12 cellular contexts compared by ENCODE assay signal in the genomic region with DNA sequence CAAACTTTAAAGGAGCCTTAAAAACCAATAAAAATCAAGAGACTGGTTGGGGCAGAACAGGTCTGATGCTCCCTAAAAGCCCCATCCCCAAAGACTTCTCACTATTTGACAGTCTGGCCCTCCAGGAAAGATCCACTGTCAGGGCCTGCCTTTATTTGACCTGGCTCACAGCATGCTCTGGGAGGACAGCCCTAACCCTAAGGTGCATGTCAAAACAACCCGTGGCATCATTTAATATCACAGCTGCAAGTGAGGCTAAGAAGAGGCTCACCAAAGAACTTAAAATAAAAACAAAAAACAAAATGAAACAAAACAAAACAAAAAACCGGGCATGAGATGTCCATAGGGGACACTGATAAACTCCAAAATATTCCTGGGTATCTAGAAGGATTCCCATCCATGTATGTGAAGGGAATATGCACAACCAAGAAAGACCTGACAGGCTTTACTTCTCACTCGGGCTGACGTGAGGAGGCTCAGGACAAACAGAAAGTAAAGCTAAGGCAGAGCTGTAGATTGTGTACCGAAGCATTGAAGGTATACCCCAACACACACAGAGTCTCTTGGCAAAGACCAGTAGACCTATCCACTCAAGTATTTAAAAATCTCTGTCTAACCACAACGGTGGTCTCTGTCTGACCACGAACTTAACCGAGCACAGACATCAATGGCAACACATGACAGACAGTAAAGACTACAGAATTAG. TPM values are rescaled to one million over a fixed set of nuclear protein-coding genes. Genes with fewer than 3 reads are reported as not detected.
DNase-seq lines count a peak whose midpoint lies in the region; ATAC-seq, FAIRE-seq and TF ChIP-seq lines count a peak whose summit lies in the region.
"Had no signal": no experiment of that assay in that cellular context is flagged by ENCODE, and none has a peak within 500 bp of the region (broad histone marks: within the 10 kb centered on the region; RNA-seq: fewer than 3 reads in every experiment).

No MANE protein-coding gene starts in this region.

- no peak overlapping the region for H3K27ac ChIP-seq in CD4-positive, CD25-positive, alpha-beta regulatory T cell (ENCODE audit: insufficient read depth, low read length, poor library complexity, severe bottlenecking)
- no peak overlapping the region for H3K27ac ChIP-seq in left lung
- H3K27ac ChIP-seq: esophagus muscularis mucosa had no signal

- peak in 1 of 3 donors; percentile 24 for DNase-seq in CD4-positive, CD25-positive, alpha-beta regulatory T cell
- DNase-seq in GM19239 (ENCODE audit: insufficient read length, low spot score) (no peak), midbrain (lab: John Stamatoyannopoulos, UW) (no peak), left lung (no peak), BE2C (no peak)
- peak; percentile 3 for DNase-seq in activated naive CD8-positive, alpha-beta T cell treated with anti-CD3 and anti-CD28 coated beads for 36 hours
- no peak for DNase-seq in effector CD4-positive, alpha-beta T cell
- DNase-seq: amniotic stem cell, kidney, posterior cingulate gyrus had no signal

- peak overlapping the region in 2 of 3 donors; percentile 33 to 39 for H3K27ac Mint-ChIP-seq in CD4-positive, CD25-positive, alpha-beta regulatory T cell
- no peak overlapping the region for H3K27ac Mint-ChIP-seq in activated naive CD8-positive, alpha-beta T cell treated with anti-CD3 and anti-CD28 coated beads for 36 hours

- TF ChIP-seq CTCF in left lung (IDR thresholded peaks at IDR 0.05) = no peak
- no peak for TF ChIP-seq CTCF in BE2C (IDR thresholded peaks at IDR 0.05; ENCODE audit: low read depth, low read length)

- H3K27me3 Mint-ChIP-seq in CD4-positive, CD25-positive, alpha-beta regulatory T cell = no peaks in the 10 kb centered on the region
- H3K27me3 Mint-ChIP-seq in activated naive CD8-positive, alpha-beta T cell treated with anti-CD3 and anti-CD28 coated beads for 36 hours = no peaks in the 10 kb centered on the region

- H3K27me3 ChIP-seq in CD4-positive, CD25-positive, alpha-beta regulatory T cell (ENCODE audit: control insufficient read depth, insufficient read depth, low read length) = no peaks in the 10 kb centered on the region
- H3K27me3 ChIP-seq in left lung (no peaks in the 10 kb centered on the region), BE2C (no peaks in the 10 kb centered on the region)
- H3K27me3 ChIP-seq: esophagus muscularis mucosa had no signal

- peak; percentile 45 to 56 for ATAC-seq in CD4-positive, CD25-positive, alpha-beta regulatory T cell (ENCODE audit: low read depth in 2 of 2)
- ATAC-seq in HG03196 (IDR thresholded peaks at IDR 0.05; ENCODE audit: unreplicated experiment) (peak; percentile 63), left lung (no peak)

- intact Hi-C loops in left lung (cut with DNase I) = no loop called here

- peak; percentile 97 for FAIRE-seq in GM19239 (lab: Jason Lieb, UNC)
- FAIRE-seq: kidney had no signal

- peak overlapping the region in 3 of 4 donors; percentile 2 to 42 (median 34) for H3K4me3 Mint-ChIP-seq in CD4-positive, CD25-positive, alpha-beta regulatory T cell
- no peak overlapping the region for H3K4me3 Mint-ChIP-seq in activated naive CD8-positive, alpha-beta T cell treated with anti-CD3 and anti-CD28 coated beads for 36 hours

- H3K9me3 Mint-ChIP-seq in CD4-positive, CD25-positive, alpha-beta regulatory T cell = no peaks in the 10 kb centered on the region
- no peaks in the 10 kb centered on the region for H3K9me3 Mint-ChIP-seq in activated naive CD8-positive, alpha-beta T cell treated with anti-CD3 and anti-CD28 coated beads for 36 hours

- H3K4me1 Mint-ChIP-seq in CD4-positive, CD25-positive, alpha-beta regulatory T cell = peaks cover 0 to 10% (median 7%) of the 10 kb centered on the region in 4 donors
- peaks cover 20% of the 10 kb centered on the region for H3K4me1 Mint-ChIP-seq in activated naive CD8-positive, alpha-beta T cell treated with anti-CD3 and anti-CD28 coated beads for 36 hours

- peaks cover 13% of the 10 kb centered on the region for H3K36me3 Mint-ChIP-seq in CD4-positive, CD25-positive, alpha-beta regulatory T cell
- H3K36me3 Mint-ChIP-seq in activated naive CD8-positive, alpha-beta T cell treated with anti-CD3 and anti-CD28 coated beads for 36 hours = peaks cover 22% of the 10 kb centered on the region

- no peaks in the 10 kb centered on the region for H3K36me3 ChIP-seq in CD4-positive, CD25-positive, alpha-beta regulatory T cell (ENCODE audit: control insufficient read depth, insufficient read depth, low read length)
- peaks cover 0 to 23% of the 10 kb centered on the region in 2 donors for H3K36me3 ChIP-seq in left lung
- no peaks in the 10 kb centered on the region; the same call in 1 of the 2 replicates for H3K36me3 ChIP-seq in BE2C

- H3K4me1 ChIP-seq in CD4-positive, CD25-positive, alpha-beta regulatory T cell (ENCODE audit: control insufficient read depth, insufficient read depth, low read length, poor library complexity, severe bottlenecking) = no peaks in the 10 kb centered on the region
- no peaks in the 10 kb centered on the region for H3K4me1 ChIP-seq in left lung
- H3K4me1 ChIP-seq in BE2C = no peaks in the 10 kb centered on the region
- H3K4me1 ChIP-seq: esophagus muscularis mucosa had no signal

- peak overlapping the region; percentile 42 for H3K4me3 ChIP-seq in CD4-positive, CD25-positive, alpha-beta regulatory T cell (ENCODE audit: low read depth, low read length)
- H3K4me3 ChIP-seq in left lung = no peak overlapping the region
- H3K4me3 ChIP-seq in BE2C (ENCODE audit: low read depth, low read length) = no peak overlapping the region
- H3K4me3 ChIP-seq: esophagus muscularis mucosa had no signal

- no peaks in the 10 kb centered on the region for H3K9me3 ChIP-seq in CD4-positive, CD25-positive, alpha-beta regulatory T cell (ENCODE audit: control insufficient read depth in 2 of 2, low read length in 2 of 2)
- no peaks in the 10 kb centered on the region for H3K9me3 ChIP-seq in left lung
- H3K9me3 ChIP-seq in BE2C = no peaks in the 10 kb centered on the region
- H3K9me3 ChIP-seq: esophagus muscularis mucosa had no signal

RNA-seq across cellular contexts. Expression of a gene that starts 57.3 kb away (rescaled TPM):
- 12.9 TPM for total RNA-seq in CD4-positive, CD25-positive, alpha-beta regulatory T cell
- polyA plus RNA-seq in CD4-positive, CD25-positive, alpha-beta regulatory T cell = 1 to 10 TPM; 1.3 to 3.4 (median 2.0) TPM
- 10 to 100 TPM; 35.6 to 37.1 TPM for total RNA-seq in activated naive CD8-positive, alpha-beta T cell treated with anti-CD3 and anti-CD28 coated beads for 36 hours
- total RNA-seq in left lung = 10 to 100 TPM; 23.7 to 32.8 TPM
- 7.4 TPM for polyA plus RNA-seq in BE2C (2012; ENCODE audit: insufficient read depth, insufficient read length, low read depth)
